ENCODE assay signal across 18 cellular contexts in the genomic region with DNA sequence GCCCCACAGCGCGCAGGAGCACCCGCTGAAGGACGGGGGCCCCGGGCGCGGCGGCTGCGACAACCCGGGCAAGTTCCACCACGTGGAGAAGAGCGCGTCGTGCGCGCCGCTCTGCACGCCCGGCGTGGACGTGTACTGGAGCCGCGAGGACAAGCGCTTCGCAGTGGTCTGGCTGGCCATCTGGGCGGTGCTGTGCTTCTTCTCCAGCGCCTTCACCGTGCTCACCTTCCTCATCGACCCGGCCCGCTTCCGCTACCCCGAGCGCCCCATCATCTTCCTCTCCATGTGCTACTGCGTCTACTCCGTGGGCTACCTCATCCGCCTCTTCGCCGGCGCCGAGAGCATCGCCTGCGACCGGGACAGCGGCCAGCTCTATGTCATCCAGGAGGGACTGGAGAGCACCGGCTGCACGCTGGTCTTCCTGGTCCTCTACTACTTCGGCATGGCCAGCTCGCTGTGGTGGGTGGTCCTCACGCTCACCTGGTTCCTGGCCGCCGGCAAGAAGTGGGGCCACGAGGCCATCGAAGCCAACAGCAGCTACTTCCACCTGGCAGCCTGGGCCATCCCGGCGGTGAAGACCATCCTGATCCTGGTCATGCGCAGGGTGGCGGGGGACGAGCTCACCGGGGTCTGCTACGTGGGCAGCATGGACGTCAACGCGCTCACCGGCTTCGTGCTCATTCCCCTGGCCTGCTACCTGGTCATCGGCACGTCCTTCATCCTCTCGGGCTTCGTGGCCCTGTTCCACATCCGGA. TPM values are rescaled to one million over a fixed set of nuclear protein-coding genes. Genes with fewer than 3 reads are reported as not detected.
DNase-seq lines count a peak whose midpoint lies in the region; ATAC-seq and TF ChIP-seq lines count a peak whose summit lies in the region.
"Had no signal": no experiment of that assay in that cellular context is flagged by ENCODE, and none has a peak within 500 bp of the region (broad histone marks: within the 10 kb centered on the region; RNA-seq: fewer than 3 reads in every experiment).

No MANE protein-coding gene starts in this region.

- TF ChIP-seq EP300 in stomach (IDR thresholded peaks at IDR 0.05): no peak

- 9 to 35% (median 16%) methylated on average over 30 to 71 of the region's 71 CpGs for WGBS in stomach, 5 donors

- H3K9me3 ChIP-seq in stomach: no peaks in the 10 kb centered on the region
- H3K9me3 ChIP-seq: heart left ventricle had no signal

- no peak overlapping the region for H3K27ac Mint-ChIP-seq in activated naive CD8-positive, alpha-beta T cell
- no peak overlapping the region for H3K27ac Mint-ChIP-seq in activated naive CD8-positive, alpha-beta T cell treated with anti-CD3 and anti-CD28 coated beads, Interleukin-2, amount 50 U/mL, for 24 hours
- H3K27ac Mint-ChIP-seq in chondrocyte (ENCODE audit: unreplicated experiment): no peak overlapping the region
- H3K27ac Mint-ChIP-seq in mesothelial cell of epicardium: no peak overlapping the region
- H3K27ac Mint-ChIP-seq: activated naive CD4-positive, alpha-beta T cell treated with anti-CD3 and anti-CD28 coated beads, Interleukin-2, amount 50 U/mL, for 24 hours had no signal

- no peak for DNase-seq in activated naive CD8-positive, alpha-beta T cell treated with anti-CD3 and anti-CD28 coated beads, Interleukin-2, amount 50 U/mL, for 24 hours
- DNase-seq in chondrocyte (ENCODE audit: low spot score): no peak
- no peak for DNase-seq in mesothelial cell of epicardium (ENCODE audit: low spot score in 2 of 2, unreplicated experiment in 2 of 2)
- peak; percentile 20 for DNase-seq in stomach
- DNase-seq in NAMALWA (ENCODE audit: low spot score): no peak
- DNase-seq in DMS79 (lab: John Stamatoyannopoulos, UW): no peak
- DNase-seq in hypothalamus (lab: John Stamatoyannopoulos, UW): no peak
- DNase-seq: Calu3; NCI-H1048; NCI-H2171 treated with DMSO at 0.1 percent for 48 hours; NK-92 treated with Interleukin-12 subunit alpha and Interleukin-12 subunit beta, amount 100 ng/mL, for 24 hours had no signal

- no peaks in the 10 kb centered on the region for H3K36me3 ChIP-seq in stomach
- H3K36me3 ChIP-seq: heart left ventricle had no signal

- peaks cover 17 to 98% (median 45%) of the 10 kb centered on the region in 3 donors for H3K27me3 ChIP-seq in stomach

- peaks cover 20% of the 10 kb centered on the region for H3K27me3 Mint-ChIP-seq in activated naive CD8-positive, alpha-beta T cell
- H3K27me3 Mint-ChIP-seq in activated naive CD8-positive, alpha-beta T cell treated with anti-CD3 and anti-CD28 coated beads, Interleukin-2, amount 50 U/mL, for 24 hours: peaks cover 38% of the 10 kb centered on the region
- H3K27me3 Mint-ChIP-seq in chondrocyte (ENCODE audit: low read depth) (peaks cover 49% of the 10 kb centered on the region), mesothelial cell of epicardium (ENCODE audit: low read depth) (peaks cover 71% of the 10 kb centered on the region)

- peak overlapping the region; percentile 46 for H3K4me3 Mint-ChIP-seq in activated naive CD8-positive, alpha-beta T cell
- H3K4me3 Mint-ChIP-seq in activated naive CD8-positive, alpha-beta T cell treated with anti-CD3 and anti-CD28 coated beads, Interleukin-2, amount 50 U/mL, for 24 hours: no peak overlapping the region
- peak overlapping the region; percentile 59 for H3K4me3 Mint-ChIP-seq in chondrocyte (ENCODE audit: unreplicated experiment)
- H3K4me3 Mint-ChIP-seq in mesothelial cell of epicardium: peak overlapping the region; percentile 74
- H3K4me3 Mint-ChIP-seq: central memory CD8-positive, alpha-beta T cell had no signal

- H3K4me1 ChIP-seq in stomach: peaks cover 0 to 33% (median 23%) of the 10 kb centered on the region in 4 donors

- H3K9me3 Mint-ChIP-seq in activated naive CD8-positive, alpha-beta T cell (ENCODE audit: low read depth): no peaks in the 10 kb centered on the region
- no peaks in the 10 kb centered on the region for H3K9me3 Mint-ChIP-seq in activated naive CD8-positive, alpha-beta T cell treated with anti-CD3 and anti-CD28 coated beads, Interleukin-2, amount 50 U/mL, for 24 hours
- H3K9me3 Mint-ChIP-seq in chondrocyte (ENCODE audit: low read depth) (no peaks in the 10 kb centered on the region), mesothelial cell of epicardium (no peaks in the 10 kb centered on the region)
- H3K9me3 Mint-ChIP-seq: activated naive CD4-positive, alpha-beta T cell treated with anti-CD3 and anti-CD28 coated beads, Interleukin-2, amount 50 U/mL, for 24 hours; central memory CD8-positive, alpha-beta T cell had no signal

- intact Hi-C loops in stomach (cut with DNase I; ENCODE audit: low total_unique reads): no loop called here

- no peak overlapping the region for H3K27ac ChIP-seq in stomach
- H3K27ac ChIP-seq: heart left ventricle had no signal

- peak overlapping the region in 2 of 4 donors; percentile 47 to 50 for H3K4me3 ChIP-seq in stomach

- ATAC-seq in activated naive CD8-positive, alpha-beta T cell treated with anti-CD3 and anti-CD28 coated beads, Interleukin-2, amount 50 U/mL, for 24 hours: no peak
- ATAC-seq: left lobe of liver, Right ventricle myocardium inferior had no signal

- H3K4me1 Mint-ChIP-seq in activated naive CD8-positive, alpha-beta T cell (ENCODE audit: low read depth): peaks cover 5% of the 10 kb centered on the region
- H3K4me1 Mint-ChIP-seq in activated naive CD8-positive, alpha-beta T cell treated with anti-CD3 and anti-CD28 coated beads, Interleukin-2, amount 50 U/mL, for 24 hours: peaks cover 3% of the 10 kb centered on the region
- H3K4me1 Mint-ChIP-seq in chondrocyte (ENCODE audit: low read depth) (peaks cover 9% of the 10 kb centered on the region), mesothelial cell of epicardium (peaks cover 12% of the 10 kb centered on the region)
- H3K4me1 Mint-ChIP-seq: central memory CD8-positive, alpha-beta T cell had no signal

- TF ChIP-seq POLR2A in stomach (IDR thresholded peaks at IDR 0.05): no peak

- no peaks in the 10 kb centered on the region for H3K36me3 Mint-ChIP-seq in activated naive CD8-positive, alpha-beta T cell
- no peaks in the 10 kb centered on the region for H3K36me3 Mint-ChIP-seq in activated naive CD8-positive, alpha-beta T cell treated with anti-CD3 and anti-CD28 coated beads, Interleukin-2, amount 50 U/mL, for 24 hours (ENCODE audit: low read depth)
- no peaks in the 10 kb centered on the region for H3K36me3 Mint-ChIP-seq in chondrocyte (ENCODE audit: low read depth)
- H3K36me3 Mint-ChIP-seq in mesothelial cell of epicardium: no peaks in the 10 kb centered on the region
- H3K36me3 Mint-ChIP-seq: activated naive CD4-positive, alpha-beta T cell treated with anti-CD3 and anti-CD28 coated beads, Interleukin-2, amount 50 U/mL, for 24 hours had no signal

- TF ChIP-seq CTCF in chondrocyte (IDR thresholded peaks at IDR 0.05): no peak
- no peak for TF ChIP-seq CTCF in mesothelial cell of epicardium (IDR thresholded peaks at IDR 0.05; ENCODE audit: unreplicated experiment)
- no peak for TF ChIP-seq CTCF in stomach (IDR thresholded peaks at IDR 0.05)

RNA-seq across cellular contexts. Expression of a gene that starts 1.4 kb away (rescaled TPM):
- total RNA-seq in chondrocyte (0.19 to 0.40 TPM (median 0.31 TPM) in 3 replicates), mesothelial cell of epicardium (1.8 to 2.5 TPM (median 2.4 TPM) in 3 replicates), stomach (under 1 TPM in 2 of 5 donors, not detected in 3; 0.72 to 0.92 TPM)
- polyA plus RNA-seq in stomach: 1 to 10 TPM in 1 of 3 donors, under 1 TPM in 2; 0.12 to 3.2 (median 0.31) TPM
- total RNA-seq: activated CD8-positive, alpha-beta memory T cell treated with anti-CD3 and anti-CD28 coated beads for 36 hours; Calu3; left lobe of liver; Right ventricle myocardium inferior had no signal
